ENCODE assay signal across 1 cellular context in genomic region chr6:87589693-87590416, GRCh38.
TF ChIP-seq lines count a peak whose summit lies in the region.

ORC3 (plus strand) TSS chr6:87590135; CDS start chr6:87590169, 34 bp downstream.
RARS2 (minus strand) TSS chr6:87589987; CDS start chr6:87589957, 30 bp downstream.

TF ChIP-seq in HEK293, 187 proteins besides CTCF, POLR2A, EP300 and RAD21 (continued from another document and continues in another):
- TF ChIP-seq ZNF518A (tag by site-specific recombination; conservative IDR thresholded peaks at IDR 0.05; ENCODE audit: low read depth) (peak; percentile 75), ZBTB11 (tag by site-specific recombination; conservative IDR thresholded peaks at IDR 0.05; ENCODE audit: low read depth) (peak; percentile 96), KLF16 (tag by site-specific recombination; IDR thresholded peaks at IDR 0.05) (peak; percentile 91), ZSCAN23 (tag by site-specific recombination; IDR thresholded peaks at IDR 0.05) (no peak), PBX3 (CRISPR knock-in tag; IDR thresholded peaks at IDR 0.05) (peak; percentile 49; the same call in 1 of the 2 replicates), SCRT1 (tag by site-specific recombination; IDR thresholded peaks at IDR 0.05; ENCODE audit: borderline replicate concordance) (no peak), ZNF76 (tag by site-specific recombination; IDR thresholded peaks at IDR 0.05; ENCODE audit: borderline replicate concordance, low read depth) (peak; percentile 95), PRDM4 (tag by site-specific recombination; IDR thresholded peaks at IDR 0.05) (0 out of 2 replicates have a peak, but pooled peaks have one; percentile 12), ZNF211 (tag by site-specific recombination; IDR thresholded peaks at IDR 0.05; ENCODE audit: low read depth) (no peak), ZNF629 (tag by site-specific recombination; IDR thresholded peaks at IDR 0.05) (peak; percentile 70), OVOL3 (tag by site-specific recombination; IDR thresholded peaks at IDR 0.05) (no peak), AEBP2 (tag by site-specific recombination; IDR thresholded peaks at IDR 0.05; ENCODE audit: borderline replicate concordance) (no peak), SCRT2 (tag by site-specific recombination; IDR thresholded peaks at IDR 0.05) (no peak), PRDM10 (tag by site-specific recombination; IDR thresholded peaks at IDR 0.05) (no peak), ZNF146 (tag by site-specific recombination; IDR thresholded peaks at IDR 0.05) (no peak), ZNF792 (tag by site-specific recombination; IDR thresholded peaks at IDR 0.05) (no peak), SETDB1 (IDR thresholded peaks at IDR 0.05; ENCODE audit: insufficient read length, low read length) (no peak), KLF17 (tag by site-specific recombination; IDR thresholded peaks at IDR 0.05) (peak; percentile 58), ZNF610 (tag by site-specific recombination; IDR thresholded peaks at IDR 0.05; ENCODE audit: borderline replicate concordance) (no peak), ZSCAN16 (tag by site-specific recombination; IDR thresholded peaks at IDR 0.05) (no peak), ZFP69B (tag by site-specific recombination; IDR thresholded peaks at IDR 0.05) (peak; percentile 61), ZBTB44 (tag by site-specific recombination; IDR thresholded peaks at IDR 0.05) (no peak), IKZF3 (tag by site-specific recombination; IDR thresholded peaks at IDR 0.05) (peak; percentile 77), KLF7 (tag by site-specific recombination; IDR thresholded peaks at IDR 0.05; ENCODE audit: borderline replicate concordance) (peak; percentile 42; the same call in 1 of the 2 replicates), ZNF449 (tag by site-specific recombination; IDR thresholded peaks at IDR 0.05) (0 out of 2 replicates have a peak, but pooled peaks have one; percentile 22), ZNF398 (tag by site-specific recombination; IDR thresholded peaks at IDR 0.05) (no peak), KLF8 (tag by site-specific recombination; IDR thresholded peaks at IDR 0.05) (peak; percentile 61; the same call in 1 of the 2 replicates)
